ENCODE assay signal across 1 cellular context in the genomic region with DNA sequence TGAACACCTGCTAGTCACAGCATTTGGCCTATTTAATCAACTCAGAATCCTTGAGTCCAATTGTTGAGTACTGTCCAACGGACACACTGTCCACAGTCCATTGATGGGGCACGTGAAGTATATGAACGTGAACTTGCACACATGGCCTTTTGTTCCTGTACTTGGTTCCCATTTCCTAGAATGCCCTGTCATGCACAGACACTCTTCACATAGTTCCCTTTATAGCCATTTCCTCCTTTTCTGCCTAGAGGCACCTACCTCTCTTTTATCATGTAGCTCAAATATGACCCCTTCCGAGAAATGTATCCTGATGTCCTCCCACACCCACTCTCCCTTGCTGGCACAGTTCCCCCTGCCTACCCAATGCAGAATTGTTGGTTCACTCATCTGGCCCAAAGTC.
TF ChIP-seq lines count a peak whose summit lies in the region.

No MANE protein-coding gene starts in this region.

TF ChIP-seq in K562, 482 proteins besides CTCF, POLR2A, EP300 and RAD21 (continued from another document and continues in another):
- TF ChIP-seq, protein P1, sequence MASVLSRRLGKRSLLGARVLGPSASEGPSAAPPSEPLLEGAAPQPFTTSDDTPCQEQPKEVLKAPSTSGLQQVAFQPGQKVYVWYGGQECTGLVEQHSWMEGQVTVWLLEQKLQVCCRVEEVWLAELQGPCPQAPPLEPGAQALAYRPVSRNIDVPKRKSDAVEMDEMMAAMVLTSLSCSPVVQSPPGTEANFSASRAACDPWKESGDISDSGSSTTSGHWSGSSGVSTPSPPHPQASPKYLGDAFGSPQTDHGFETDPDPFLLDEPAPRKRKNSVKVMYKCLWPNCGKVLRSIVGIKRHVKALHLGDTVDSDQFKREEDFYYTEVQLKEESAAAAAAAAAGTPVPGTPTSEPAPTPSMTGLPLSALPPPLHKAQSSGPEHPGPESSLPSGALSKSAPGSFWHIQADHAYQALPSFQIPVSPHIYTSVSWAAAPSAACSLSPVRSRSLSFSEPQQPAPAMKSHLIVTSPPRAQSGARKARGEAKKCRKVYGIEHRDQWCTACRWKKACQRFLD (CRISPR knock-in tag; IDR thresholded peaks at IDR 0.05) = no peak
- TF ChIP-seq ZNF316 (IDR thresholded peaks at IDR 0.05) (peak; percentile 54), TCF7 (IDR thresholded peaks at IDR 0.05; ENCODE audit: borderline replicate concordance) (no peak), CBFA2T2 (conservative IDR thresholded peaks at IDR 0.05) (no peak), ZBTB8A (IDR thresholded peaks at IDR 0.05; ENCODE audit: partially characterized antibody) (no peak), ARHGAP35 (IDR thresholded peaks at IDR 0.05; ENCODE audit: partially characterized antibody) (no peak), ILF3 (IDR thresholded peaks at IDR 0.05; ENCODE audit: borderline replicate concordance) (no peak), TBL1XR1 (IDR thresholded peaks at IDR 0.05; ENCODE audit: low read length in 2 of 2) (no peak), NFXL1 (CRISPR knock-in tag; IDR thresholded peaks at IDR 0.05) (no peak), NFATC3 (IDR thresholded peaks at IDR 0.05) (no peak), PYGO2 (tag; IDR thresholded peaks at IDR 0.05) (no peak), MYBL2 (IDR thresholded peaks at IDR 0.05; ENCODE audit: low read depth) (no peak), MYBL2 (CRISPR knock-in tag; IDR thresholded peaks at IDR 0.05; ENCODE audit: borderline replicate concordance) (no peak), BHLHE40 (IDR thresholded peaks at IDR 0.05; ENCODE audit: low read length) (peak; percentile 93), ZNF263 (CRISPR knock-in tag; IDR thresholded peaks at IDR 0.05; ENCODE audit: borderline replicate concordance) (no peak), PPARD (CRISPR knock-in tag; IDR thresholded peaks at IDR 0.05) (no peak), NFYB (IDR thresholded peaks at IDR 0.05; ENCODE audit: extremely low read depth, insufficient read length) (no peak), ZNF561 (CRISPR knock-in tag; conservative IDR thresholded peaks at IDR 0.05) (no peak), GABPA (tag; conservative IDR thresholded peaks at IDR 0.05; ENCODE audit: low read depth) (no peak), ZBTB7A (IDR thresholded peaks at IDR 0.05; ENCODE audit: borderline replicate concordance, control insufficient read depth, low read depth, low read length) (no peak), EZH2 (IDR thresholded peaks at IDR 0.05; ENCODE audit: borderline replicate concordance, low read depth, low read length) (no peak), ARID1B (IDR thresholded peaks at IDR 0.05) (peak; percentile 60), ZNF282 (CRISPR knock-in tag; IDR thresholded peaks at IDR 0.05) (no peak), CBX5 (IDR thresholded peaks at IDR 0.05; ENCODE audit: borderline replicate concordance, low read depth) (no peak), ZNF121 (CRISPR knock-in tag; conservative IDR thresholded peaks at IDR 0.05) (no peak), ZKSCAN1 (IDR thresholded peaks at IDR 0.05; ENCODE audit: low read depth, low read length) (no peak), ZC3H8 (IDR thresholded peaks at IDR 0.05) (no peak), RBBP5 (IDR thresholded peaks at IDR 0.05; ENCODE audit: borderline replicate concordance, insufficient read depth, low read length, poor library complexity, severe bottlenecking) (no peak), PTRF (tag; IDR thresholded peaks at IDR 0.05) (no peak), ARID2 (IDR thresholded peaks at IDR 0.05) (no peak), TCF7L2 (IDR thresholded peaks at IDR 0.05; ENCODE audit: low read depth, low read length) (no peak), NBN (IDR thresholded peaks at IDR 0.05; ENCODE audit: low read depth) (no peak), GTF2A2 (tag; IDR thresholded peaks at IDR 0.05) (no peak), RB1 (IDR thresholded peaks at IDR 0.05; ENCODE audit: low read depth) (no peak), GATAD2B (IDR thresholded peaks at IDR 0.05; ENCODE audit: borderline replicate concordance) (no peak), SOX6 (IDR thresholded peaks at IDR 0.05) (peak; percentile 93), POLR3G (IDR thresholded peaks at IDR 0.05; ENCODE audit: extremely low read depth, insufficient read length, insufficient replicate concordance) (no peak)
- TF ChIP-seq, protein P2, sequence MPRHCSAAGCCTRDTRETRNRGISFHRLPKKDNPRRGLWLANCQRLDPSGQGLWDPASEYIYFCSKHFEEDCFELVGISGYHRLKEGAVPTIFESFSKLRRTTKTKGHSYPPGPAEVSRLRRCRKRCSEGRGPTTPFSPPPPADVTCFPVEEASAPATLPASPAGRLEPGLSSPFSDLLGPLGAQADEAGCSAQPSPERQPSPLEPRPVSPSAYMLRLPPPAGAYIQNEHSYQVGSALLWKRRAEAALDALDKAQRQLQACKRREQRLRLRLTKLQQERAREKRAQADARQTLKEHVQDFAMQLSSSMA (CRISPR knock-in tag; IDR thresholded peaks at IDR 0.05) = no peak
- TF ChIP-seq, protein P3, sequence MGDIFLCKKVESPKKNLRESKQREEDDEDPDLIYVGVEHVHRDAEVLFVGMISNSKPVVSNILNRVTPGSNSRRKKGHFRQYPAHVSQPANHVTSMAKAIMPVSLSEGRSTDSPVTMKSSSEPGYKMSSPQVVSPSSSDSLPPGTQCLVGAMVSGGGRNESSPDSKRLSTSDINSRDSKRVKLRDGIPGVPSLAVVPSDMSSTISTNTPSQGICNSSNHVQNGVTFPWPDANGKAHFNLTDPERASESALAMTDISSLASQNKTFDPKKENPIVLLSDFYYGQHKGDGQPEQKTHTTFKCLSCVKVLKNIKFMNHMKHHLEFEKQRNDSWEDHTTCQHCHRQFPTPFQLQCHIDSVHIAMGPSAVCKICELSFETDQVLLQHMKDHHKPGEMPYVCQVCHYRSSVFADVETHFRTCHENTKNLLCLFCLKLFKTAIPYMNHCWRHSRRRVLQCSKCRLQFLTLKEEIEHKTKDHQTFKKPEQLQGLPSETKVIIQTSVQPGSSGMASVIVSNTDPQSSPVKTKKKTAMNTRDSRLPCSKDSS (IDR thresholded peaks at IDR 0.05; ENCODE audit: low read depth, partially characterized antibody) = no peak
- TF ChIP-seq, protein P4, sequence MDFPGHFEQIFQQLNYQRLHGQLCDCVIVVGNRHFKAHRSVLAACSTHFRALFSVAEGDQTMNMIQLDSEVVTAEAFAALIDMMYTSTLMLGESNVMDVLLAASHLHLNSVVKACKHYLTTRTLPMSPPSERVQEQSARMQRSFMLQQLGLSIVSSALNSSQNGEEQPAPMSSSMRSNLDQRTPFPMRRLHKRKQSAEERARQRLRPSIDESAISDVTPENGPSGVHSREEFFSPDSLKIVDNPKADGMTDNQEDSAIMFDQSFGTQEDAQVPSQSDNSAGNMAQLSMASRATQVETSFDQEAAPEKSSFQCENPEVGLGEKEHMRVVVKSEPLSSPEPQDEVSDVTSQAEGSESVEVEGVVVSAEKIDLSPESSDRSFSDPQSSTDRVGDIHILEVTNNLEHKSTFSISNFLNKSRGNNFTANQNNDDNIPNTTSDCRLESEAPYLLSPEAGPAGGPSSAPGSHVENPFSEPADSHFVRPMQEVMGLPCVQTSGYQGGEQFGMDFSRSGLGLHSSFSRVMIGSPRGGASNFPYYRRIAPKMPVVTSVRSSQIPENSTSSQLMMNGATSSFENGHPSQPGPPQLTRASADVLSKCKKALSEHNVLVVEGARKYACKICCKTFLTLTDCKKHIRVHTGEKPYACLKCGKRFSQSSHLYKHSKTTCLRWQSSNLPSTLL (IDR thresholded peaks at IDR 0.05) = peak; percentile 65; the same call in 1 of the 2 replicates
- TF ChIP-seq, protein P5, sequence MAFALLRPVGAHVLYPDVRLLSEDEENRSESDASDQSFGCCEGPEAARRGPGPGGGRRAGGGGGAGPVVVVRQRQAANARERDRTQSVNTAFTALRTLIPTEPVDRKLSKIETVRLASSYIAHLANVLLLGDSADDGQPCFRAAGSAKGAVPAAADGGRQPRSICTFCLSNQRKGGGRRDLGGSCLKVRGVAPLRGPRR (CRISPR knock-in tag; IDR thresholded peaks at IDR 0.05) = no peak
- TF ChIP-seq, protein P6, sequence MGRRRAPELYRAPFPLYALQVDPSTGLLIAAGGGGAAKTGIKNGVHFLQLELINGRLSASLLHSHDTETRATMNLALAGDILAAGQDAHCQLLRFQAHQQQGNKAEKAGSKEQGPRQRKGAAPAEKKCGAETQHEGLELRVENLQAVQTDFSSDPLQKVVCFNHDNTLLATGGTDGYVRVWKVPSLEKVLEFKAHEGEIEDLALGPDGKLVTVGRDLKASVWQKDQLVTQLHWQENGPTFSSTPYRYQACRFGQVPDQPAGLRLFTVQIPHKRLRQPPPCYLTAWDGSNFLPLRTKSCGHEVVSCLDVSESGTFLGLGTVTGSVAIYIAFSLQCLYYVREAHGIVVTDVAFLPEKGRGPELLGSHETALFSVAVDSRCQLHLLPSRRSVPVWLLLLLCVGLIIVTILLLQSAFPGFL (CRISPR knock-in tag; IDR thresholded peaks at IDR 0.05) = no peak
- TF ChIP-seq, protein P7, sequence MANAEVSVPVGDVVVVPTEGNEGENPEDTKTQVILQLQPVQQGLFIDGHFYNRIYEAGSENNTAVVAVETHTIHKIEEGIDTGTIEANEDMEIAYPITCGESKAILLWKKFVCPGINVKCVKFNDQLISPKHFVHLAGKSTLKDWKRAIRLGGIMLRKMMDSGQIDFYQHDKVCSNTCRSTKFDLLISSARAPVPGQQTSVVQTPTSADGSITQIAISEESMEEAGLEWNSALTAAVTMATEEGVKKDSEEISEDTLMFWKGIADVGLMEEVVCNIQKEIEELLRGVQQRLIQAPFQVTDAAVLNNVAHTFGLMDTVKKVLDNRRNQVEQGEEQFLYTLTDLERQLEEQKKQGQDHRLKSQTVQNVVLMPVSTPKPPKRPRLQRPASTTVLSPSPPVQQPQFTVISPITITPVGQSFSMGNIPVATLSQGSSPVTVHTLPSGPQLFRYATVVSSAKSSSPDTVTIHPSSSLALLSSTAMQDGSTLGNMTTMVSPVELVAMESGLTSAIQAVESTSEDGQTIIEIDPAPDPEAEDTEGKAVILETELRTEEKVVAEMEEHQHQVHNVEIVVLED (CRISPR knock-in tag; IDR thresholded peaks at IDR 0.05) = no peak
- TF ChIP-seq, protein P8, sequence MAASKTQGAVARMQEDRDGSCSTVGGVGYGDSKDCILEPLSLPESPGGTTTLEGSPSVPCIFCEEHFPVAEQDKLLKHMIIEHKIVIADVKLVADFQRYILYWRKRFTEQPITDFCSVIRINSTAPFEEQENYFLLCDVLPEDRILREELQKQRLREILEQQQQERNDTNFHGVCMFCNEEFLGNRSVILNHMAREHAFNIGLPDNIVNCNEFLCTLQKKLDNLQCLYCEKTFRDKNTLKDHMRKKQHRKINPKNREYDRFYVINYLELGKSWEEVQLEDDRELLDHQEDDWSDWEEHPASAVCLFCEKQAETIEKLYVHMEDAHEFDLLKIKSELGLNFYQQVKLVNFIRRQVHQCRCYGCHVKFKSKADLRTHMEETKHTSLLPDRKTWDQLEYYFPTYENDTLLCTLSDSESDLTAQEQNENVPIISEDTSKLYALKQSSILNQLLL (CRISPR knock-in tag; IDR thresholded peaks at IDR 0.05; ENCODE audit: borderline replicate concordance) = no peak
- TF ChIP-seq, protein P9, sequence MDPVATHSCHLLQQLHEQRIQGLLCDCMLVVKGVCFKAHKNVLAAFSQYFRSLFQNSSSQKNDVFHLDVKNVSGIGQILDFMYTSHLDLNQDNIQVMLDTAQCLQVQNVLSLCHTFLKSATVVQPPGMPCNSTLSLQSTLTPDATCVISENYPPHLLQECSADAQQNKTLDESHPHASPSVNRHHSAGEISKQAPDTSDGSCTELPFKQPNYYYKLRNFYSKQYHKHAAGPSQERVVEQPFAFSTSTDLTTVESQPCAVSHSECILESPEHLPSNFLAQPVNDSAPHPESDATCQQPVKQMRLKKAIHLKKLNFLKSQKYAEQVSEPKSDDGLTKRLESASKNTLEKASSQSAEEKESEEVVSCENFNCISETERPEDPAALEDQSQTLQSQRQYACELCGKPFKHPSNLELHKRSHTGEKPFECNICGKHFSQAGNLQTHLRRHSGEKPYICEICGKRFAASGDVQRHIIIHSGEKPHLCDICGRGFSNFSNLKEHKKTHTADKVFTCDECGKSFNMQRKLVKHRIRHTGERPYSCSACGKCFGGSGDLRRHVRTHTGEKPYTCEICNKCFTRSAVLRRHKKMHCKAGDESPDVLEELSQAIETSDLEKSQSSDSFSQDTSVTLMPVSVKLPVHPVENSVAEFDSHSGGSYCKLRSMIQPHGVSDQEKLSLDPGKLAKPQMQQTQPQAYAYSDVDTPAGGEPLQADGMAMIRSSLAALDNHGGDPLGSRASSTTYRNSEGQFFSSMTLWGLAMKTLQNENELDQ (CRISPR knock-in tag; IDR thresholded peaks at IDR 0.05; ENCODE audit: borderline replicate concordance) = no peak
- TF ChIP-seq, protein P10, sequence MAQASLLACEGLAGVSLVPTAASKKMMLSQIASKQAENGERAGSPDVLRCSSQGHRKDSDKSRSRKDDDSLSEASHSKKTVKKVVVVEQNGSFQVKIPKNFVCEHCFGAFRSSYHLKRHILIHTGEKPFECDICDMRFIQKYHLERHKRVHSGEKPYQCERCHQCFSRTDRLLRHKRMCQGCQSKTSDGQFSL (CRISPR knock-in tag; IDR thresholded peaks at IDR 0.05) = no peak
- TF ChIP-seq, protein P10 (tag; IDR thresholded peaks at IDR 0.05) = no peak
- TF ChIP-seq, protein P11, sequence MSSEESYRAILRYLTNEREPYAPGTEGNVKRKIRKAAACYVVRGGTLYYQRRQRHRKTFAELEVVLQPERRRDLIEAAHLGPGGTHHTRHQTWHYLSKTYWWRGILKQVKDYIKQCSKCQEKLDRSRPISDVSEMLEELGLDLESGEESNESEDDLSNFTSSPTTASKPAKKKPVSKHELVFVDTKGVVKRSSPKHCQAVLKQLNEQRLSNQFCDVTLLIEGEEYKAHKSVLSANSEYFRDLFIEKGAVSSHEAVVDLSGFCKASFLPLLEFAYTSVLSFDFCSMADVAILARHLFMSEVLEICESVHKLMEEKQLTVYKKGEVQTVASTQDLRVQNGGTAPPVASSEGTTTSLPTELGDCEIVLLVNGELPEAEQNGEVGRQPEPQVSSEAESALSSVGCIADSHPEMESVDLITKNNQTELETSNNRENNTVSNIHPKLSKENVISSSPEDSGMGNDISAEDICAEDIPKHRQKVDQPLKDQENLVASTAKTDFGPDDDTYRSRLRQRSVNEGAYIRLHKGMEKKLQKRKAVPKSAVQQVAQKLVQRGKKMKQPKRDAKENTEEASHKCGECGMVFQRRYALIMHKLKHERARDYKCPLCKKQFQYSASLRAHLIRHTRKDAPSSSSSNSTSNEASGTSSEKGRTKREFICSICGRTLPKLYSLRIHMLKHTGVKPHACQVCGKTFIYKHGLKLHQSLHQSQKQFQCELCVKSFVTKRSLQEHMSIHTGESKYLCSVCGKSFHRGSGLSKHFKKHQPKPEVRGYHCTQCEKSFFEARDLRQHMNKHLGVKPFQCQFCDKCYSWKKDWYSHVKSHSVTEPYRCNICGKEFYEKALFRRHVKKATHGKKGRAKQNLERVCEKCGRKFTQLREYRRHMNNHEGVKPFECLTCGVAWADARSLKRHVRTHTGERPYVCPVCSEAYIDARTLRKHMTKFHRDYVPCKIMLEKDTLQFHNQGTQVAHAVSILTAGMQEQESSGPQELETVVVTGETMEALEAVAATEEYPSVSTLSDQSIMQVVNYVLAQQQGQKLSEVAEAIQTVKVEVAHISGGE (CRISPR knock-in tag; IDR thresholded peaks at IDR 0.05) = peak in 1 of 3 experiments; percentile 19; a peak in 1 of 6 replicates
- TF ChIP-seq, protein P12, sequence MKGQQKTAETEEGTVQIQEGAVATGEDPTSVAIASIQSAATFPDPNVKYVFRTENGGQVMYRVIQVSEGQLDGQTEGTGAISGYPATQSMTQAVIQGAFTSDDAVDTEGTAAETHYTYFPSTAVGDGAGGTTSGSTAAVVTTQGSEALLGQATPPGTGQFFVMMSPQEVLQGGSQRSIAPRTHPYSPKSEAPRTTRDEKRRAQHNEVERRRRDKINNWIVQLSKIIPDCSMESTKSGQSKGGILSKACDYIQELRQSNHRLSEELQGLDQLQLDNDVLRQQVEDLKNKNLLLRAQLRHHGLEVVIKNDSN (CRISPR knock-in tag; IDR thresholded peaks at IDR 0.05) = no peak
